In the genomic region with DNA sequence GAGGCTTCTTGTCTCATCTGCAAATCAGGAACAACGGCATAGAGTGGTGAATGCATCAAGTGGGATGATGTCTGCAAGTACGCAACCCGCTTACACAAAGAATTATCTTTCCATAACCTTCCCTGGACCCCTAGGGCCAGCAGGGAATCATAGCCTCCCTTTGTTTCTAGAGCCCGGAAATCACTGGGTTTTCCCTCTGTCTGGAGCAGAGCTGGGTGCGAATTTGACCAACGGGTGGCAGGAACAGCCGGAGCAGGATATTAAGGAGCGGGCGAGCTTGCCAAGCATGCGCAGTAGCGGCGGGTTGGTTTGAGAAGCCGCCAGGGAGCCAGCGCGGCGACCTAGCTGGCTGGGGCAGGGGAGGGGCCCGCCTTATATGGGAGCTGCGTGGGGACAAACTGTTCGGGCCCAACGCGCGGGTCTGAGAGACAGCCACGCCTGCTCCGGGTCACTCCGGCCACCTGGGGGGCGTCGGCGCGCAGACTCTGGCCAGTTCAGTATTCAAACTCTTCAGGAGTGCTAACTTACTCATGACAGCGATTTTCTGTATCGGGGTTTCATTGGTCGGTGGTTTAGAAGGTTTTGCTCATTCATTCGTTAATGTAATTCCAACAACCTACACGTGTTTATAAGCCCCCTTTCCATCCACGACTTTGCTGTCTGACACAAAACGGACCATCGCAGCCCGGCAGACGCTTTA, we compare ENCODE assay signal across 8 cellular contexts. TPM values are rescaled to one million over a fixed set of nuclear protein-coding genes. Genes with fewer than 3 reads are reported as not detected.
DNase-seq lines count a peak whose midpoint lies in the region; ATAC-seq, FAIRE-seq and TF ChIP-seq lines count a peak whose summit lies in the region.

No MANE protein-coding gene starts in this region.

- no peaks in the 10 kb centered on the region for H3K27me3 Mint-ChIP-seq in WTC11 (ENCODE audit: low read depth)

- WGBS in small intestine, 3 donors: 5 to 7% (median 6%) methylated on average over 39 of the region's 39 CpGs

- ATAC-seq in HG02588 (IDR thresholded peaks at IDR 0.05; ENCODE audit: unreplicated experiment) (peak; percentile 70), WTC11 (peak; percentile 73)

- no peak for TF ChIP-seq CTCF in GM12875 (IDR thresholded peaks at IDR 0.05; ENCODE audit: borderline replicate concordance, insufficient read depth, low read depth, low read length)
- no peak for TF ChIP-seq CTCF in WTC11 (IDR thresholded peaks at IDR 0.05)
- TF ChIP-seq CTCF in cardiac fibroblast (IDR thresholded peaks at IDR 0.05; ENCODE audit: low read depth, low read length): no peak

- peaks cover 35% of the 10 kb centered on the region for H3K4me1 Mint-ChIP-seq in WTC11

- CTCF ChIA-PET in WTC11 (lab: Charles Lee): interaction anchor here (0.6 to 1.9 kb wide), 8 partner anchors 42 to 227 kb away, joined by 3 to 5 read pairs (median 3); no protein-coding TSS in a partner anchor

- DNase-seq in NCI-H2029 (lab: John Stamatoyannopoulos, UW) (peak; percentile 84), WTC11 (ENCODE audit: low spot score) (peak; percentile 86), cardiac fibroblast (ENCODE audit: low read depth in 2 of 2) (peak; percentile 69 to 77), iris pigment epithelial cell (ENCODE audit: low read depth) (peak; percentile 82), small intestine (peak; percentile 92), COR-L47 (lab: John Stamatoyannopoulos, UW) (no peak)

- H3K36me3 ChIP-seq in small intestine (ENCODE audit: control insufficient read depth in 2 of 2, insufficient read depth in 2 of 2, low read length in 2 of 2): no peaks in the 10 kb centered on the region

- no peaks in the 10 kb centered on the region for H3K36me3 Mint-ChIP-seq in WTC11

- peak overlapping the region; percentile 14 to 52 for H3K27ac ChIP-seq in small intestine (ENCODE audit: low read depth in 1 of 2, low read length in 1 of 2)

- H3K9me3 Mint-ChIP-seq in WTC11: no peaks in the 10 kb centered on the region

- no peaks in the 10 kb centered on the region for H3K9me3 ChIP-seq in small intestine (ENCODE audit: control insufficient read depth, low read depth)

- POLR2A ChIA-PET in WTC11 (lab: Charles Lee): interaction anchor here (0.7 kb wide), 1 partner anchor 25 kb away, joined by 4 read pairs; no protein-coding TSS in a partner anchor

- no peaks in the 10 kb centered on the region for H3K27me3 ChIP-seq in small intestine (ENCODE audit: control insufficient read depth in 2 of 2, insufficient read depth in 2 of 2, low read length in 2 of 2)

- H3K4me3 ChIP-seq in GM12875 (ENCODE audit: low read depth, low read length): peak overlapping the region; percentile 22
- H3K4me3 ChIP-seq in cardiac fibroblast (replicated peaks in 1 of 2; ENCODE audit: low read depth in 2 of 2, low read length in 2 of 2): peak overlapping the region; percentile 44
- peak overlapping the region; percentile 48 for H3K4me3 ChIP-seq in small intestine (ENCODE audit: low read depth in 1 of 2, low read length in 2 of 2)

- no peak for FAIRE-seq in small intestine (lab: Jason Lieb, UNC)

- H3K4me3 Mint-ChIP-seq in WTC11: peak overlapping the region; percentile 84

- peaks cover 5 to 7% of the 10 kb centered on the region in 2 donors for H3K4me1 ChIP-seq in small intestine (ENCODE audit: control insufficient read depth in 2 of 2, insufficient read depth in 1 of 2, low read depth in 1 of 2, low read length in 1 of 2)

- H3K27ac Mint-ChIP-seq in WTC11: peak overlapping the region; percentile 75

TF ChIP-seq in WTC11, 78 proteins besides CTCF, POLR2A, EP300 and RAD21:
- TF ChIP-seq, protein P1, sequence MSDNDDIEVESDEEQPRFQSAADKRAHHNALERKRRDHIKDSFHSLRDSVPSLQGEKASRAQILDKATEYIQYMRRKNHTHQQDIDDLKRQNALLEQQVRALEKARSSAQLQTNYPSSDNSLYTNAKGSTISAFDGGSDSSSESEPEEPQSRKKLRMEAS (CRISPR knock-in tag; IDR thresholded peaks at IDR 0.05): 0 out of 2 replicates have a peak, but pooled peaks have one; percentile 33
- TF ChIP-seq, protein P2, sequence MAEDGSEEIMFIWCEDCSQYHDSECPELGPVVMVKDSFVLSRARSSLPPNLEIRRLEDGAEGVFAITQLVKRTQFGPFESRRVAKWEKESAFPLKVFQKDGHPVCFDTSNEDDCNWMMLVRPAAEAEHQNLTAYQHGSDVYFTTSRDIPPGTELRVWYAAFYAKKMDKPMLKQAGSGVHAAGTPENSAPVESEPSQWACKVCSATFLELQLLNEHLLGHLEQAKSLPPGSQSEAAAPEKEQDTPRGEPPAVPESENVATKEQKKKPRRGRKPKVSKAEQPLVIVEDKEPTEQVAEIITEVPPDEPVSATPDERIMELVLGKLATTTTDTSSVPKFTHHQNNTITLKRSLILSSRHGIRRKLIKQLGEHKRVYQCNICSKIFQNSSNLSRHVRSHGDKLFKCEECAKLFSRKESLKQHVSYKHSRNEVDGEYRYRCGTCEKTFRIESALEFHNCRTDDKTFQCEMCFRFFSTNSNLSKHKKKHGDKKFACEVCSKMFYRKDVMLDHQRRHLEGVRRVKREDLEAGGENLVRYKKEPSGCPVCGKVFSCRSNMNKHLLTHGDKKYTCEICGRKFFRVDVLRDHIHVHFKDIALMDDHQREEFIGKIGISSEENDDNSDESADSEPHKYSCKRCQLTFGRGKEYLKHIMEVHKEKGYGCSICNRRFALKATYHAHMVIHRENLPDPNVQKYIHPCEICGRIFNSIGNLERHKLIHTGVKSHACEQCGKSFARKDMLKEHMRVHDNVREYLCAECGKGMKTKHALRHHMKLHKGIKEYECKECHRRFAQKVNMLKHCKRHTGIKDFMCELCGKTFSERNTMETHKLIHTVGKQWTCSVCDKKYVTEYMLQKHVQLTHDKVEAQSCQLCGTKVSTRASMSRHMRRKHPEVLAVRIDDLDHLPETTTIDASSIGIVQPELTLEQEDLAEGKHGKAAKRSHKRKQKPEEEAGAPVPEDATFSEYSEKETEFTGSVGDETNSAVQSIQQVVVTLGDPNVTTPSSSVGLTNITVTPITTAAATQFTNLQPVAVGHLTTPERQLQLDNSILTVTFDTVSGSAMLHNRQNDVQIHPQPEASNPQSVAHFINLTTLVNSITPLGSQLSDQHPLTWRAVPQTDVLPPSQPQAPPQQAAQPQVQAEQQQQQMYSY (CRISPR knock-in tag; IDR thresholded peaks at IDR 0.05): peak; percentile 98
- TF ChIP-seq NFATC4 (CRISPR knock-in tag; IDR thresholded peaks at IDR 0.05): no peak
- TF ChIP-seq ZNF121 (CRISPR knock-in tag; IDR thresholded peaks at IDR 0.05): peak; percentile 91
- peak; percentile 26; the same call in 1 of the 2 replicates for TF ChIP-seq GABPB1 (CRISPR knock-in tag; IDR thresholded peaks at IDR 0.05)

RNA-seq across cellular contexts. Expression of a gene that starts 1.6 kb away (rescaled TPM):
- total RNA-seq in WTC11 (2021): 7.5 to 7.9 TPM (median 7.6 TPM) in 3 replicates
- polyA plus RNA-seq in small intestine: 10 to 100 TPM; 12.4 to 46.7 (median 27.6) TPM
